Comparison of ENCODE assay signal across 1 cellular context in the genomic region with DNA sequence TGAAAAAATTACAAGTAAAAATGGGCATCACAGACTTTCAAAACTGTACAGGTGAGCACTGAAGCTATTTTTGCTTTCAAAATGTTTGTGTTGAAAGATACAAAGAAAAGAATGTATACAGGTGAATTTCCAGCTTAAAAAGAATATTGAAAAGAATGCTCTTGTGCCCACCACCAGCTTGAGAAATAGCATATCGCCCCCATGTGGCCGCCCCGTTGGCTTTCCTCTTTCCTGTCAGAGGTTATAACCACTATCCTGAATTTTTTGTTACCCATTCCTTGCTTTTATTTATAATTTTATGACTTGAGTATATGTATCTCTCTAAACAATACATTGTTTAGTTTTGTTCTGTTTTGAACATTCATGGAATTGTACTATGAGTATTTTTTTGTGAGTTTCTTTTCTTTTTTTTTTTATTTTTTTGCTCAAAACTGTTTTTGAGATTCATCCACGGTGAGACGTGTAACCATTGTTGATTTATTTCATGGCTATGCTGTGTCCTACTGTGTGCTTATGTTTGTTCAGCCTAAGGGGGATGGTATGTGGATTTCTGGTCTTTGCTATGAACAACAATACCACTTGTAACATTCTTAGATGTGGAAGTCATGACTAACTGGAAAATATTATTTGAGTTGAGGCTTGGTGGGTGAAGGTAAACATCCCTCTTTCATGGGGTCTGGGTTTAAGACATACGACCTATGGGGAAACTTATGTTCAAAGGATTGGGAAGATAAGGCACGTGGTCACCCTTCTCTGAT.
A peak's percentile ranks its signal among the peaks of the same experiment; 100 is the strongest.
TF ChIP-seq lines count a peak whose summit lies in the region.

No MANE protein-coding gene starts in this region.

TF ChIP-seq in HepG2, 621 proteins besides CTCF, POLR2A, EP300 and RAD21 (continued from another document):
- TF ChIP-seq CBFB (CRISPR knock-in tag; IDR thresholded peaks at IDR 0.05) (no peak), SMC3 (IDR thresholded peaks at IDR 0.05; ENCODE audit: low read length) (0 out of 2 replicates have a peak, but pooled peaks have one; percentile 15), ZNF781 (CRISPR knock-in tag; IDR thresholded peaks at IDR 0.05; ENCODE audit: borderline replicate concordance, not compliant biosample characterization) (no peak), ETS1 (CRISPR knock-in tag; IDR thresholded peaks at IDR 0.05) (no peak), ARID4A (CRISPR knock-in tag; IDR thresholded peaks at IDR 0.05; ENCODE audit: borderline replicate concordance) (no peak), KAT2B (IDR thresholded peaks at IDR 0.05; ENCODE audit: borderline replicate concordance, low read depth, low read length) (no peak)
- TF ChIP-seq, protein P1, sequence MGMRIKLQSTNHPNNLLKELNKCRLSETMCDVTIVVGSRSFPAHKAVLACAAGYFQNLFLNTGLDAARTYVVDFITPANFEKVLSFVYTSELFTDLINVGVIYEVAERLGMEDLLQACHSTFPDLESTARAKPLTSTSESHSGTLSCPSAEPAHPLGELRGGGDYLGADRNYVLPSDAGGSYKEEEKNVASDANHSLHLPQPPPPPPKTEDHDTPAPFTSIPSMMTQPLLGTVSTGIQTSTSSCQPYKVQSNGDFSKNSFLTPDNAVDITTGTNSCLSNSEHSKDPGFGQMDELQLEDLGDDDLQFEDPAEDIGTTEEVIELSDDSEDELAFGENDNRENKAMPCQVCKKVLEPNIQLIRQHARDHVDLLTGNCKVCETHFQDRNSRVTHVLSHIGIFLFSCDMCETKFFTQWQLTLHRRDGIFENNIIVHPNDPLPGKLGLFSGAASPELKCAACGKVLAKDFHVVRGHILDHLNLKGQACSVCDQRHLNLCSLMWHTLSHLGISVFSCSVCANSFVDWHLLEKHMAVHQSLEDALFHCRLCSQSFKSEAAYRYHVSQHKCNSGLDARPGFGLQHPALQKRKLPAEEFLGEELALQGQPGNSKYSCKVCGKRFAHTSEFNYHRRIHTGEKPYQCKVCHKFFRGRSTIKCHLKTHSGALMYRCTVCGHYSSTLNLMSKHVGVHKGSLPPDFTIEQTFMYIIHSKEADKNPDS (CRISPR knock-in tag; IDR thresholded peaks at IDR 0.05): no peak
TF ChIP-seq in HepG2: peak in this region for 2.
